ENCODE assay signal across 3 cellular contexts in genomic region chr9:35729101-35729500, GRCh38.
TF ChIP-seq lines count a peak whose summit lies in the region.

No MANE protein-coding gene starts in this region.

TF ChIP-seq in SK-N-SH, 30 proteins besides CTCF, POLR2A, EP300 and RAD21:
- TF ChIP-seq USF1 (IDR thresholded peaks at IDR 0.05; ENCODE audit: borderline replicate concordance, low read depth): no peak
- TF ChIP-seq FOXM1 (IDR thresholded peaks at IDR 0.05; ENCODE audit: low read depth): no peak
- TF ChIP-seq RXRA (IDR thresholded peaks at IDR 0.05; ENCODE audit: borderline replicate concordance, low read depth): no peak
- no peak for TF ChIP-seq TEAD4 (IDR thresholded peaks at IDR 0.05; ENCODE audit: borderline replicate concordance, insufficient read depth)
- no peak for TF ChIP-seq ELF1 (IDR thresholded peaks at IDR 0.05)
- no peak for TF ChIP-seq RCOR1 (IDR thresholded peaks at IDR 0.05; ENCODE audit: low read length)
- TF ChIP-seq REST (IDR thresholded peaks at IDR 0.05; ENCODE audit: low read depth, low read length): no peak
- no peak for TF ChIP-seq MEF2A (IDR thresholded peaks at IDR 0.05; ENCODE audit: borderline replicate concordance, low read depth)
- no peak for TF ChIP-seq FOSL2 (IDR thresholded peaks at IDR 0.05; ENCODE audit: borderline replicate concordance, low read depth)
- no peak for TF ChIP-seq RFX5 (IDR thresholded peaks at IDR 0.05; ENCODE audit: low read length)
- no peak for TF ChIP-seq TAF1 (IDR thresholded peaks at IDR 0.05; ENCODE audit: borderline replicate concordance, low read depth, low read length)
- no peak for TF ChIP-seq GATA2 (CRISPR knock-in tag; IDR thresholded peaks at IDR 0.05)
- TF ChIP-seq NFIC (IDR thresholded peaks at IDR 0.05; ENCODE audit: borderline replicate concordance): no peak
TF ChIP-seq in SK-N-SH: peak in this region for 0.

TF ChIP-seq in SK-N-SH treated with all-trans-retinoic acid at 6 μM for 48 hours, 23 proteins besides CTCF, POLR2A, EP300 and RAD21 (continues in another document):
- TF ChIP-seq ESRRG (CRISPR knock-in tag; IDR thresholded peaks at IDR 0.05): no peak
- no peak for TF ChIP-seq PPARA (CRISPR knock-in tag; IDR thresholded peaks at IDR 0.05; ENCODE audit: borderline replicate concordance)
- TF ChIP-seq SNAI2 (CRISPR knock-in tag; IDR thresholded peaks at IDR 0.05): no peak
- no peak for TF ChIP-seq ARNTL (CRISPR knock-in tag; IDR thresholded peaks at IDR 0.05; ENCODE audit: borderline replicate concordance, low read depth)
- TF ChIP-seq CREB5 (CRISPR knock-in tag; IDR thresholded peaks at IDR 0.05; ENCODE audit: low read depth): no peak
- TF ChIP-seq OSR1 (CRISPR knock-in tag; IDR thresholded peaks at IDR 0.05): no peak
- TF ChIP-seq CSDC2 (CRISPR knock-in tag; IDR thresholded peaks at IDR 0.05): no peak
- no peak for TF ChIP-seq PATZ1 (CRISPR knock-in tag; IDR thresholded peaks at IDR 0.05; ENCODE audit: borderline replicate concordance)
- no peak for TF ChIP-seq CSRNP3 (CRISPR knock-in tag; IDR thresholded peaks at IDR 0.05)
- no peak for TF ChIP-seq TOX (CRISPR knock-in tag; IDR thresholded peaks at IDR 0.05; ENCODE audit: borderline replicate concordance)
- no peak for TF ChIP-seq BACH2 (CRISPR knock-in tag; IDR thresholded peaks at IDR 0.05; ENCODE audit: borderline replicate concordance)
- TF ChIP-seq ZFP3 (CRISPR knock-in tag; IDR thresholded peaks at IDR 0.05): no peak
- no peak for TF ChIP-seq ZFP30 (CRISPR knock-in tag; IDR thresholded peaks at IDR 0.05)
- TF ChIP-seq TSHZ2 (CRISPR knock-in tag; IDR thresholded peaks at IDR 0.05): no peak
- no peak for TF ChIP-seq RARB (CRISPR knock-in tag; IDR thresholded peaks at IDR 0.05)
- TF ChIP-seq ZNF8 (CRISPR knock-in tag; IDR thresholded peaks at IDR 0.05): no peak

TF ChIP-seq in K562, 482 proteins besides CTCF, POLR2A, EP300 and RAD21:
- TF ChIP-seq GTF2E2 (tag; IDR thresholded peaks at IDR 0.05) (no peak), ATF1 (CRISPR knock-in tag; IDR thresholded peaks at IDR 0.05) (no peak), ATF1 (tag; IDR thresholded peaks at IDR 0.05) (no peak), GTF2F1 (IDR thresholded peaks at IDR 0.05; ENCODE audit: low read depth, low read length) (no peak), HDAC1 (IDR thresholded peaks at IDR 0.05) (no peak), PTRF (tag; IDR thresholded peaks at IDR 0.05) (no peak), DMBX1 (CRISPR knock-in tag; IDR thresholded peaks at IDR 0.05; ENCODE audit: borderline replicate concordance) (no peak), TBP (optimal IDR thresholded peaks at IDR 0.05; ENCODE audit: low read depth, low read length) (peak; percentile 59), E2F4 (CRISPR knock-in tag; IDR thresholded peaks at IDR 0.05; ENCODE audit: low read depth) (no peak)
